In genomic region chr9:135901826-135902225, GRCh38 we compare ENCODE assay signal across 22 cellular contexts. TPM values are rescaled to one million over a fixed set of nuclear protein-coding genes. Genes with fewer than 3 reads are reported as not detected.
DNase-seq lines count a peak whose midpoint lies in the region; ATAC-seq and TF ChIP-seq lines count a peak whose summit lies in the region.
"Had no signal": no experiment of that assay in that cellular context is flagged by ENCODE, and none has a peak within 500 bp of the region (broad histone marks: within the 10 kb centered on the region; RNA-seq: fewer than 3 reads in every experiment).

No MANE protein-coding gene starts in this region.

- no peaks in the 10 kb centered on the region for H3K27me3 ChIP-seq in breast epithelium
- no peaks in the 10 kb centered on the region for H3K27me3 ChIP-seq in endodermal cell (ENCODE audit: control insufficient read depth, insufficient read depth, low read length, poor library complexity, severe bottlenecking)

- H3K9me3 Mint-ChIP-seq in MCF 10A (ENCODE audit: unreplicated experiment) (peaks cover 15% of the 10 kb centered on the region), endodermal cell (peaks cover 25% of the 10 kb centered on the region), progenitor cell of endocrine pancreas (ENCODE audit: low read depth) (peaks cover 26% of the 10 kb centered on the region)

- H3K9ac ChIP-seq in endodermal cell (ENCODE audit: extremely low read depth, low read length, poor library complexity, severe bottlenecking), result no peak overlapping the region
- H3K9ac ChIP-seq: SK-N-SH had no signal

- POLR2A ChIA-PET in MCF 10A (lab: Yijun Ruan, JAX), result interaction anchor here (0.6 kb wide), 1 partner anchor 45 kb away, joined by 3 read pairs; no protein-coding TSS in a partner anchor

- BruUV-seq in MCF 10A (replicated peaks; lab: Mats Ljungman, UMichigan), result no TSS peak

- H3K36me3 ChIP-seq in breast epithelium (no peaks in the 10 kb centered on the region), endodermal cell (ENCODE audit: control insufficient read depth, insufficient read depth, low read length) (peaks cover 43% of the 10 kb centered on the region)

- CTCF ChIA-PET in MCF 10A (lab: Yijun Ruan, JAX), result no interaction called here

- H3K4me1 ChIP-seq in breast epithelium (no peaks in the 10 kb centered on the region), endodermal cell (ENCODE audit: control insufficient read depth, insufficient read depth, low read length) (peaks cover 3% of the 10 kb centered on the region)

- H3K27ac ChIP-seq in breast epithelium (no peak overlapping the region), endodermal cell (ENCODE audit: low read depth, low read length) (no peak overlapping the region)
- H3K27ac ChIP-seq: C4-2B had no signal

- H3K27me3 Mint-ChIP-seq in MCF 10A (ENCODE audit: insufficient read depth, unreplicated experiment), result no peaks in the 10 kb centered on the region
- H3K27me3 Mint-ChIP-seq in endodermal cell (ENCODE audit: insufficient read depth), result no peaks in the 10 kb centered on the region
- no peaks in the 10 kb centered on the region for H3K27me3 Mint-ChIP-seq in progenitor cell of endocrine pancreas

- intact Hi-C loops in MCF 10A (cut with micrococcal nuclease) (no loop called here), breast epithelium (cut with DNase I; ENCODE audit: low total_unique reads) (no loop called here)

- no peak for TF ChIP-seq POLR2A in breast epithelium (IDR thresholded peaks at IDR 0.05)

- H3K9me3 ChIP-seq in breast epithelium, result no peaks in the 10 kb centered on the region
- peaks cover 25% of the 10 kb centered on the region for H3K9me3 ChIP-seq in endodermal cell (ENCODE audit: control insufficient read depth, low read length)
- H3K9me3 ChIP-seq: SK-N-SH had no signal

- WGBS in endodermal cell (ENCODE audit: insufficient coverage in 1 of 2, insufficient read length in 1 of 2), 2 experiments, result 84 to 92% methylated on average over 2 of the region's 2 CpGs

- no peak for TF ChIP-seq CTCF in MCF 10A (IDR thresholded peaks at IDR 0.05; ENCODE audit: unreplicated experiment)
- TF ChIP-seq CTCF in breast epithelium (IDR thresholded peaks at IDR 0.05), result no peak
- TF ChIP-seq CTCF in endodermal cell (conservative IDR thresholded peaks at IDR 0.05), result no peak
- no peak for TF ChIP-seq CTCF in progenitor cell of endocrine pancreas (IDR thresholded peaks at IDR 0.05; ENCODE audit: unreplicated experiment)

- H3K4me3 ChIP-seq in breast epithelium (no peak overlapping the region), endodermal cell (ENCODE audit: low read length) (no peak overlapping the region)
- H3K4me3 ChIP-seq: GM23338 had no signal

- no peak for ATAC-seq in HG02852 (IDR thresholded peaks at IDR 0.05; ENCODE audit: unreplicated experiment)
- ATAC-seq: GM23338 had no signal

- H3K4me1 Mint-ChIP-seq in MCF 10A (ENCODE audit: insufficient read depth, unreplicated experiment), result peaks cover 24% of the 10 kb centered on the region
- H3K4me1 Mint-ChIP-seq in endodermal cell, result peaks cover 24% of the 10 kb centered on the region
- peaks cover 20% of the 10 kb centered on the region for H3K4me1 Mint-ChIP-seq in progenitor cell of endocrine pancreas (ENCODE audit: low read depth)

- H3K4me3 Mint-ChIP-seq in MCF 10A (ENCODE audit: unreplicated experiment), result no peak overlapping the region
- H3K4me3 Mint-ChIP-seq in endodermal cell, result no peak overlapping the region
- no peak overlapping the region for H3K4me3 Mint-ChIP-seq in progenitor cell of endocrine pancreas (ENCODE audit: low read depth)
- H3K4me3 Mint-ChIP-seq: GM23338 had no signal

- DNase-seq in MCF 10A (ENCODE audit: unreplicated experiment) (no peak), breast epithelium (ENCODE audit: low spot score in 2 of 2) (no peak), endodermal cell (no peak), progenitor cell of endocrine pancreas (ENCODE audit: low spot score, unreplicated experiment) (no peak), NCI-H2107 treated with DMSO at 0.1 percent for 48 hours (lab: John Stamatoyannopoulos, UW; ENCODE audit: unreplicated experiment) (no peak)
- DNase-seq in stimulated activated CD4-positive, alpha-beta T cell treated with anti-CD3 and anti-CD28 coated beads, Interleukin-2, amount 100 ng/mL, for 24 hours, result no peak
- DNase-seq: DMS53; GDM1; HCEC 1CT; Kasumi-1; MM.1S; NCI-H1048; NCI-H1436; NCI-H187 treated with DMSO at 0.1 percent for 48 hours; NCI-H2107; NCI-H69; NK-92 treated with Interleukin-12 subunit alpha and Interleukin-12 subunit beta, amount 100 ng/mL, for 24 hours; SHP77 treated with DMSO at 0.1 percent for 48 hours; SK-N-SH had no signal

- H3K27ac Mint-ChIP-seq in MCF 10A (ENCODE audit: low read depth, unreplicated experiment), result peak overlapping the region; percentile 85
- H3K27ac Mint-ChIP-seq in endodermal cell, result peak overlapping the region; percentile 19
- H3K27ac Mint-ChIP-seq in progenitor cell of endocrine pancreas, result peak overlapping the region; percentile 84
- H3K27ac Mint-ChIP-seq: GM23338 had no signal

- peaks cover 8% of the 10 kb centered on the region for H3K36me3 Mint-ChIP-seq in MCF 10A (ENCODE audit: insufficient read depth, unreplicated experiment)
- H3K36me3 Mint-ChIP-seq in endodermal cell (ENCODE audit: low read depth), result peaks cover 59% of the 10 kb centered on the region
- H3K36me3 Mint-ChIP-seq in progenitor cell of endocrine pancreas (ENCODE audit: insufficient read depth), result peaks cover 48% of the 10 kb centered on the region

RNA-seq across cellular contexts. Expression of gene CAMSAP1, which starts 5.5 kb away (rescaled TPM):
- 31.0 and 39.5 TPM in 2 replicates for total RNA-seq in MCF 10A (2022)
- 10 to 100 TPM; 25.0 to 29.8 (median 29.0) TPM for total RNA-seq in breast epithelium
- 10 to 100 TPM; 40.1 to 43.1 TPM for total RNA-seq in endodermal cell
- 36.8 TPM for polyA plus RNA-seq in endodermal cell (2013, experiment 1 of 2)
- 37.7 TPM for polyA plus RNA-seq in endodermal cell (2013, experiment 2 of 2)
- 80.6 and 82.2 TPM in 2 replicates for total RNA-seq in progenitor cell of endocrine pancreas

RNA-seq across cellular contexts. Expression of gene UBAC1, which starts 59.3 kb away (rescaled TPM):
- total RNA-seq in MCF 10A (2022) (32.5 and 34.7 TPM in 2 replicates), breast epithelium (10 to 100 TPM; 39.2 to 53.0 (median 45.6) TPM), endodermal cell (10 to 100 TPM; 47.9 to 48.4 TPM), progenitor cell of endocrine pancreas (31.4 and 34.2 TPM in 2 replicates)
- 43.3 TPM for polyA plus RNA-seq in endodermal cell (2013, experiment 1 of 2)
- 38.8 TPM for polyA plus RNA-seq in endodermal cell (2013, experiment 2 of 2)

Comparison
In these comparisons a context has a peak if more than half of its experiments do, and no peak if none do; other contexts are left out.
1. H3K27ac Mint-ChIP-seq: peak in every context shown above with its lines; median percentile 85 in MCF 10A; 84 in progenitor cell of endocrine pancreas; 19 in endodermal cell.